In genomic region chr20:47498606-47499005, GRCh38 we compare ENCODE assay signal across 25 cellular contexts. TPM values are rescaled to one million over a fixed set of nuclear protein-coding genes. Genes with fewer than 3 reads are reported as not detected.
DNase-seq lines count a peak whose midpoint lies in the region; ATAC-seq and TF ChIP-seq lines count a peak whose summit lies in the region.
"Had no signal": no experiment of that assay in that cellular context is flagged by ENCODE, and none has a peak within 500 bp of the region (broad histone marks: within the 10 kb centered on the region; RNA-seq: fewer than 3 reads in every experiment).

No MANE protein-coding gene starts in this region.

- CTCF ChIA-PET in CD4-positive, alpha-beta T cell (lab: Charles Lee) = no interaction called here
- CTCF ChIA-PET in activated B cell treated with CpG ODN at 0.5 μM for 24 hours (lab: Charles Lee) = no interaction called here

- H3K4me3 ChIP-seq in coronary artery = no peak overlapping the region
- H3K4me3 ChIP-seq: upper lobe of right lung had no signal

- H3K27me3 Mint-ChIP-seq in T-helper 1 cell treated with Interleukin-12 subunit alpha and Interleukin-12 subunit beta and Interleukin-4 antibody, amounts not matched to agents 30 μg/mL and 1 μg/mL, for 36 hours (ENCODE audit: low read depth) = no peaks in the 10 kb centered on the region
- H3K27me3 Mint-ChIP-seq in CD4-positive, alpha-beta T cell = no peaks in the 10 kb centered on the region
- H3K27me3 Mint-ChIP-seq in activated B cell treated with CpG ODN at 0.5 μM for 24 hours = no peaks in the 10 kb centered on the region
- H3K27me3 Mint-ChIP-seq: dendritic cell treated with granulocyte-macrophage colony-stimulating factor and Interleukin-4, amounts not matched to agents 40 ng/mL and 50 ng/mL, for 4 days had no signal

- H3K36me3 Mint-ChIP-seq in T-helper 1 cell treated with Interleukin-12 subunit alpha and Interleukin-12 subunit beta and Interleukin-4 antibody, amounts not matched to agents 30 μg/mL and 1 μg/mL, for 36 hours (ENCODE audit: low read depth) = peaks cover 16% of the 10 kb centered on the region
- peaks cover 17% of the 10 kb centered on the region for H3K36me3 Mint-ChIP-seq in CD4-positive, alpha-beta T cell (ENCODE audit: low read depth)
- peaks cover 17% of the 10 kb centered on the region for H3K36me3 Mint-ChIP-seq in activated B cell treated with CpG ODN at 0.5 μM for 24 hours (ENCODE audit: low read depth)

- peaks cover 30% of the 10 kb centered on the region for H3K4me1 Mint-ChIP-seq in T-helper 1 cell treated with Interleukin-12 subunit alpha and Interleukin-12 subunit beta and Interleukin-4 antibody, amounts not matched to agents 30 μg/mL and 1 μg/mL, for 36 hours (ENCODE audit: low read depth)
- peaks cover 37% of the 10 kb centered on the region for H3K4me1 Mint-ChIP-seq in CD4-positive, alpha-beta T cell (ENCODE audit: low read depth)
- H3K4me1 Mint-ChIP-seq in activated B cell treated with CpG ODN at 0.5 μM for 24 hours = peaks cover 53% of the 10 kb centered on the region

- no peak for DNase-seq in T-helper 1 cell
- DNase-seq in CD4-positive, alpha-beta T cell = no peak
- DNase-seq in activated B cell treated with CpG ODN at 0.5 μM for 24 hours = no peak
- peak; percentile 39 for DNase-seq in mesenteric fat pad (ENCODE audit: low spot score)
- no peak for DNase-seq in coronary artery (ENCODE audit: low spot score)
- DNase-seq in HK-2 (ENCODE audit: unreplicated experiment) = no peak
- DNase-seq: activated CD4-positive, CD25-positive, alpha-beta regulatory T cell; amniotic stem cell; DMS79; head of caudate nucleus; left colon; MV-4-11; NCI-H1694 treated with DMSO at 0.1 percent for 48 hours; NCI-H748 treated with DMSO at 0.1 percent for 48 hours; PC-3; small intestine; stimulated activated CD4-positive, alpha-beta T cell treated with anti-CD3 and anti-CD28 coated beads, Interleukin-2, amount 100 ng/mL, for 48 hours; T-helper 9 cell; upper lobe of right lung had no signal

- peak overlapping the region; percentile 88 for H3K27ac Mint-ChIP-seq in T-helper 1 cell treated with Interleukin-12 subunit alpha and Interleukin-12 subunit beta and Interleukin-4 antibody, amounts not matched to agents 30 μg/mL and 1 μg/mL, for 36 hours
- H3K27ac Mint-ChIP-seq in CD4-positive, alpha-beta T cell = peak overlapping the region; percentile 21
- H3K27ac Mint-ChIP-seq in activated B cell treated with CpG ODN at 0.5 μM for 24 hours = peak overlapping the region; percentile 15
- H3K27ac Mint-ChIP-seq: dendritic cell treated with granulocyte-macrophage colony-stimulating factor and Interleukin-4, amounts not matched to agents 40 ng/mL and 50 ng/mL, for 4 days had no signal

- intact Hi-C loops in CD4-positive, alpha-beta T cell (cut with DNase I, micrococcal nuclease) = no loop called here
- intact Hi-C loops in activated B cell treated with CpG ODN at 0.5 μM for 24 hours (cut with micrococcal nuclease) = no loop called here

- peak overlapping the region; percentile 62 for H3K4me3 Mint-ChIP-seq in T-helper 1 cell treated with Interleukin-12 subunit alpha and Interleukin-12 subunit beta and Interleukin-4 antibody, amounts not matched to agents 30 μg/mL and 1 μg/mL, for 36 hours
- H3K4me3 Mint-ChIP-seq in CD4-positive, alpha-beta T cell = peak overlapping the region; percentile 54
- peak overlapping the region; percentile 3 for H3K4me3 Mint-ChIP-seq in activated B cell treated with CpG ODN at 0.5 μM for 24 hours
- H3K4me3 Mint-ChIP-seq: dendritic cell treated with granulocyte-macrophage colony-stimulating factor and Interleukin-4, amounts not matched to agents 40 ng/mL and 50 ng/mL, for 4 days had no signal

- POLR2A ChIA-PET in CD4-positive, alpha-beta T cell (lab: Charles Lee) = no interaction called here
- POLR2A ChIA-PET in activated B cell treated with CpG ODN at 0.5 μM for 24 hours (lab: Charles Lee) = interaction anchor here (0.9 to 7.4 kb wide), 3 partner anchors 10 to 85 kb away, joined by 3 to 295 read pairs (median 234); no protein-coding TSS in a partner anchor

- H3K9me3 Mint-ChIP-seq in T-helper 1 cell treated with Interleukin-12 subunit alpha and Interleukin-12 subunit beta and Interleukin-4 antibody, amounts not matched to agents 30 μg/mL and 1 μg/mL, for 36 hours = peaks cover 3% of the 10 kb centered on the region
- H3K9me3 Mint-ChIP-seq in CD4-positive, alpha-beta T cell = no peaks in the 10 kb centered on the region
- H3K9me3 Mint-ChIP-seq in activated B cell treated with CpG ODN at 0.5 μM for 24 hours = no peaks in the 10 kb centered on the region
- H3K9me3 Mint-ChIP-seq: dendritic cell treated with granulocyte-macrophage colony-stimulating factor and Interleukin-4, amounts not matched to agents 40 ng/mL and 50 ng/mL, for 4 days had no signal

- no peak for TF ChIP-seq CTCF in CD4-positive, alpha-beta T cell (IDR thresholded peaks at IDR 0.05)
- TF ChIP-seq CTCF in activated B cell treated with CpG ODN at 0.5 μM for 24 hours (IDR thresholded peaks at IDR 0.05) (no peak), coronary artery (IDR thresholded peaks at IDR 0.05) (no peak)

- H3K27ac ChIP-seq in CD4-positive, alpha-beta T cell (ENCODE audit: low read depth, low read length) = no peak overlapping the region
- no peak overlapping the region for H3K27ac ChIP-seq in coronary artery
- H3K27ac ChIP-seq: 22Rv1, KMS-11, neutrophil, upper lobe of right lung had no signal

- no peaks in the 10 kb centered on the region for H3K9me3 ChIP-seq in CD4-positive, alpha-beta T cell (ENCODE audit: control insufficient read depth, low read length)
- H3K9me3 ChIP-seq: neutrophil, upper lobe of right lung had no signal

- H3K27me3 ChIP-seq in CD4-positive, alpha-beta T cell (ENCODE audit: control insufficient read depth, insufficient read depth, low read length) = no peaks in the 10 kb centered on the region
- H3K27me3 ChIP-seq: neutrophil, upper lobe of right lung had no signal

- ATAC-seq in CD4-positive, alpha-beta T cell (ENCODE audit: poor library complexity) = no peak
- no peak for ATAC-seq in activated B cell treated with CpG ODN at 0.5 μM for 24 hours (ENCODE audit: low read depth)
- no peak for ATAC-seq in HG02973 (IDR thresholded peaks at IDR 0.05; ENCODE audit: unreplicated experiment)
- ATAC-seq: left colon, PC-3, upper lobe of right lung had no signal

RNA-seq across cellular contexts. Expression of gene NCOA3, which starts 3.1 kb away (rescaled TPM):
- 10 to 100 TPM; 59.9 to 65.4 TPM for total RNA-seq in CD4-positive, alpha-beta T cell
- total RNA-seq in activated B cell treated with CpG ODN at 0.5 μM for 24 hours (186 and 187 TPM in 2 replicates), mesenteric fat pad (37.0 TPM)

Comparison
In these comparisons a context has a peak if more than half of its experiments do, and no peak if none do; other contexts are left out.
1. H3K27ac Mint-ChIP-seq: peak in every context shown above with its lines; median percentile 88 in T-helper 1 cell treated with Interleukin-12 subunit alpha and Interleukin-12 subunit beta and Interleukin-4 antibody, amounts not matched to agents 30 μg/mL and 1 μg/mL, for 36 hours; 21 in CD4-positive, alpha-beta T cell; 15 in activated B cell treated with CpG ODN at 0.5 μM for 24 hours.
2. H3K4me3 Mint-ChIP-seq: peak in every context shown above with its lines; median percentile 62 in T-helper 1 cell treated with Interleukin-12 subunit alpha and Interleukin-12 subunit beta and Interleukin-4 antibody, amounts not matched to agents 30 μg/mL and 1 μg/mL, for 36 hours; 54 in CD4-positive, alpha-beta T cell; 3 in activated B cell treated with CpG ODN at 0.5 μM for 24 hours.